ENCODE assay signal across 15 cellular contexts in genomic region chr1:54378157-54378883, GRCh38. TPM values are rescaled to one million over a fixed set of nuclear protein-coding genes. Genes with fewer than 3 reads are reported as not detected.
DNase-seq lines count a peak whose midpoint lies in the region; ATAC-seq and TF ChIP-seq lines count a peak whose summit lies in the region.
"Had no signal": no experiment of that assay in that cellular context is flagged by ENCODE, and none has a peak within 500 bp of the region (broad histone marks: within the 10 kb centered on the region; RNA-seq: fewer than 3 reads in every experiment).

No MANE protein-coding gene starts in this region.

- H2BK120ac ChIP-seq in mesenchymal stem cell (ENCODE audit: low read depth, low read length), result peak overlapping the region; percentile 54

- H3K18ac ChIP-seq in mesenchymal stem cell (ENCODE audit: low read depth in 1 of 2, low read length in 2 of 2), result peak overlapping the region in 1 of 2 experiments; percentile 18

- H4K91ac ChIP-seq in mesenchymal stem cell (ENCODE audit: low read length), result peak overlapping the region; percentile 1

- no peak overlapping the region for H4K8ac ChIP-seq in mesenchymal stem cell (ENCODE audit: low read length)

- peaks cover 45% of the 10 kb centered on the region for H3K79me1 ChIP-seq in mesenchymal stem cell (replicated peaks; ENCODE audit: low read length, poor library complexity, severe bottlenecking)

- ATAC-seq in heart left ventricle, result no peak
- ATAC-seq in Right ventricle myocardium superior (ENCODE audit: poor library complexity), result no peak
- ATAC-seq in GM19397 (IDR thresholded peaks at IDR 0.05; ENCODE audit: unreplicated experiment), result no peak

- no peak for TF ChIP-seq POLR2A in heart left ventricle (IDR thresholded peaks at IDR 0.05)

- TF ChIP-seq CTCF in heart left ventricle (IDR thresholded peaks at IDR 0.05), result no peak

- H3K14ac ChIP-seq in mesenchymal stem cell (ENCODE audit: low read length in 2 of 2), result no peak overlapping the region

- H3K4me3 Mint-ChIP-seq in activated T-helper 1 cell treated with anti-CD3 and anti-CD28 coated beads, Interleukin-12 subunit alpha, Interleukin-12 subunit beta, Interleukin-2, Interleukin-4 antibody, amounts not matched to agents 30 ng/mL and 10 ng/mL and 1 ng/mL, durations not matched to agents 14 hours and 24 hours and 36 hours, result no peak overlapping the region
- H3K4me3 Mint-ChIP-seq: activated naive CD4-positive, alpha-beta T cell treated with anti-CD3 and anti-CD28 coated beads for 36 hours had no signal

- WGBS in heart left ventricle, 4 donors, result 41 to 61% (median 55%) methylated on average over 17 of the region's 17 CpGs
- WGBS in mesenchymal stem cell, result 50% methylated on average over 14 of the region's 17 CpGs
- 50% methylated on average over 17 of the region's 17 CpGs for WGBS in thymus

- H3K27me3 ChIP-seq in heart left ventricle, result no peaks in the 10 kb centered on the region
- no peaks in the 10 kb centered on the region for H3K27me3 ChIP-seq in mesenchymal stem cell (ENCODE audit: control insufficient read depth in 1 of 2, insufficient read depth in 1 of 2, low read length in 2 of 2)
- no peaks in the 10 kb centered on the region for H3K27me3 ChIP-seq in thymus (ENCODE audit: control insufficient read depth, insufficient read depth)

- H2BK15ac ChIP-seq in mesenchymal stem cell (ENCODE audit: low read depth, poor library complexity, severe bottlenecking), result no peak overlapping the region

- peaks cover 0 to 15% (median 0%) of the 10 kb centered on the region in 9 donors for H3K36me3 ChIP-seq in heart left ventricle
- H3K36me3 ChIP-seq in mesenchymal stem cell (ENCODE audit: control insufficient read depth in 1 of 2, insufficient read depth in 2 of 2, low read depth in 1 of 2, low read length in 2 of 2), result peaks cover 16 to 33% of the 10 kb centered on the region in 2 experiments
- H3K36me3 ChIP-seq in thymus (ENCODE audit: control insufficient read depth, insufficient read depth), result peaks cover 69% of the 10 kb centered on the region

- no peak overlapping the region for H2AK5ac ChIP-seq in mesenchymal stem cell (ENCODE audit: low read length, severe bottlenecking)

- H2AFZ ChIP-seq in mesenchymal stem cell (ENCODE audit: low read depth, low read length), result no peak overlapping the region

- no peak overlapping the region for H3K23ac ChIP-seq in mesenchymal stem cell (ENCODE audit: low read length in 2 of 2)

- no peaks in the 10 kb centered on the region for H3K9me3 Mint-ChIP-seq in activated T-helper 1 cell treated with anti-CD3 and anti-CD28 coated beads, Interleukin-12 subunit alpha, Interleukin-12 subunit beta, Interleukin-2, Interleukin-4 antibody, amounts not matched to agents 30 ng/mL and 10 ng/mL and 1 ng/mL, durations not matched to agents 14 hours and 24 hours and 36 hours
- H3K9me3 Mint-ChIP-seq: activated naive CD4-positive, alpha-beta T cell treated with anti-CD3 and anti-CD28 coated beads for 36 hours had no signal

- no peak overlapping the region for H3K4me2 ChIP-seq in mesenchymal stem cell (ENCODE audit: low read length, poor library complexity, severe bottlenecking)

- no peaks in the 10 kb centered on the region for H3K27me3 Mint-ChIP-seq in activated T-helper 1 cell treated with anti-CD3 and anti-CD28 coated beads, Interleukin-12 subunit alpha, Interleukin-12 subunit beta, Interleukin-2, Interleukin-4 antibody, amounts not matched to agents 30 ng/mL and 10 ng/mL and 1 ng/mL, durations not matched to agents 14 hours and 24 hours and 36 hours (ENCODE audit: insufficient read depth)

- H3K4ac ChIP-seq in mesenchymal stem cell (ENCODE audit: low read depth in 1 of 2, low read length in 2 of 2), result peak overlapping the region in 1 of 2 experiments; percentile 36

- H3K9ac ChIP-seq in mesenchymal stem cell (ENCODE audit: low read length), result no peak overlapping the region

- intact Hi-C loops in heart left ventricle (cut with DNase I), result loop anchor here in 1 of 10 donors (2.0 kb wide), 1 partner anchor 18 kb away; no protein-coding TSS in a partner anchor
- intact Hi-C loops in Right ventricle myocardium superior (cut with DNase I), result no loop called here
- intact Hi-C loops in activated T-helper 1 cell treated with anti-CD3 and anti-CD28 coated beads, Interleukin-12 subunit alpha, Interleukin-12 subunit beta, Interleukin-2, Interleukin-4 antibody, amounts not matched to agents 30 ng/mL and 10 ng/mL and 1 ng/mL, durations not matched to agents 14 hours and 24 hours and 36 hours (cut with micrococcal nuclease), result no loop called here

- H3K4me3 ChIP-seq in heart left ventricle (no peak overlapping the region), mesenchymal stem cell (ENCODE audit: insufficient read depth in 1 of 2, low read depth in 1 of 2, low read length in 2 of 2) (no peak overlapping the region), thymus (ENCODE audit: low read length) (no peak overlapping the region)

- no peak overlapping the region for H2BK5ac ChIP-seq in mesenchymal stem cell (ENCODE audit: low read depth, low read length, poor library complexity, severe bottlenecking)

- peak overlapping the region in 1 of 2 experiments; percentile 10 for H2BK12ac ChIP-seq in mesenchymal stem cell (ENCODE audit: low read length in 2 of 2)

- H3K9me3 ChIP-seq in heart left ventricle, result no peaks in the 10 kb centered on the region
- no peaks in the 10 kb centered on the region for H3K9me3 ChIP-seq in mesenchymal stem cell (ENCODE audit: control insufficient read depth, low read length)
- H3K9me3 ChIP-seq in thymus (ENCODE audit: control insufficient read depth), result no peaks in the 10 kb centered on the region

- H3K36me3 Mint-ChIP-seq in activated T-helper 1 cell treated with anti-CD3 and anti-CD28 coated beads, Interleukin-12 subunit alpha, Interleukin-12 subunit beta, Interleukin-2, Interleukin-4 antibody, amounts not matched to agents 30 ng/mL and 10 ng/mL and 1 ng/mL, durations not matched to agents 14 hours and 24 hours and 36 hours (ENCODE audit: low read depth), result peaks cover 29% of the 10 kb centered on the region

- H3K4me1 Mint-ChIP-seq in activated T-helper 1 cell treated with anti-CD3 and anti-CD28 coated beads, Interleukin-12 subunit alpha, Interleukin-12 subunit beta, Interleukin-2, Interleukin-4 antibody, amounts not matched to agents 30 ng/mL and 10 ng/mL and 1 ng/mL, durations not matched to agents 14 hours and 24 hours and 36 hours (ENCODE audit: low read depth), result peaks cover 63% of the 10 kb centered on the region

- peak overlapping the region; percentile 34 for H3K27ac Mint-ChIP-seq in activated T-helper 1 cell treated with anti-CD3 and anti-CD28 coated beads, Interleukin-12 subunit alpha, Interleukin-12 subunit beta, Interleukin-2, Interleukin-4 antibody, amounts not matched to agents 30 ng/mL and 10 ng/mL and 1 ng/mL, durations not matched to agents 14 hours and 24 hours and 36 hours
- H3K27ac Mint-ChIP-seq: activated naive CD4-positive, alpha-beta T cell treated with anti-CD3 and anti-CD28 coated beads for 36 hours had no signal

- H3K4me1 ChIP-seq in heart left ventricle (peaks cover 0 to 79% (median 61%) of the 10 kb centered on the region in 12 donors), mesenchymal stem cell (ENCODE audit: control insufficient read depth, insufficient read depth, low read depth, low read length) (peaks cover 21% of the 10 kb centered on the region), thymus (ENCODE audit: control insufficient read depth, insufficient read depth, low read length) (peaks cover 31% of the 10 kb centered on the region)

- DNase-seq in heart left ventricle (no peak), Right ventricle myocardium superior (no peak), mesenchymal stem cell (no peak), NCI-H446 treated with DMSO at 0.1 percent for 48 hours (lab: John Stamatoyannopoulos, UW) (no peak), T-helper 9 cell (no peak)
- DNase-seq in activated T-helper 1 cell treated with anti-CD3 and anti-CD28 coated beads, Interleukin-12 subunit alpha, Interleukin-12 subunit beta, Interleukin-2, Interleukin-4 antibody, amounts not matched to agents 30 ng/mL and 10 ng/mL and 1 ng/mL, durations not matched to agents 14 hours and 24 hours and 36 hours (ENCODE audit: low spot score), result no peak
- DNase-seq: ACHN; activated naive CD4-positive, alpha-beta T cell treated with anti-CD3 and anti-CD28 coated beads for 36 hours; dermis blood vessel endothelial cell; GDM1; NCI-H524 treated with DMSO at 0.1 percent for 48 hours; SIG-M5; stimulated activated naive CD4-positive, alpha-beta T cell treated with Interleukin-2 at 50 U/mL for 16 hours had no signal

- peak overlapping the region in 7 of 12 donors; percentile 21 to 85 (median 47) for H3K27ac ChIP-seq in heart left ventricle
- no peak overlapping the region for H3K27ac ChIP-seq in mesenchymal stem cell (ENCODE audit: low read length, poor library complexity, severe bottlenecking)
- H3K27ac ChIP-seq in thymus (ENCODE audit: low read depth), result peak overlapping the region; percentile 42

RNA-seq across cellular contexts. Expression of gene SSBP3, which starts 27.9 kb away (rescaled TPM):
- total RNA-seq in heart left ventricle, result 10 to 100 TPM; 20.8 to 61.8 (median 48.3) TPM
- 10 to 100 TPM; 21.4 to 30.7 TPM for polyA plus RNA-seq in heart left ventricle
- total RNA-seq in Right ventricle myocardium superior, result 49.1 TPM
- total RNA-seq in activated T-helper 1 cell treated with anti-CD3 and anti-CD28 coated beads, Interleukin-12 subunit alpha, Interleukin-12 subunit beta, Interleukin-2, Interleukin-4 antibody, amounts not matched to agents 30 ng/mL and 10 ng/mL and 1 ng/mL, durations not matched to agents 14 hours and 24 hours and 36 hours, result 98.0 and 110 TPM in 2 replicates
- polyA plus RNA-seq in mesenchymal stem cell (2013, experiment 1 of 2), result 114 TPM
- polyA plus RNA-seq in mesenchymal stem cell (2013, experiment 2 of 2), result 112 TPM
- 55.7 TPM for polyA plus RNA-seq in thymus
